Comparison of ENCODE assay signal across 23 cellular contexts in genomic region chr12:31985832-31986231, GRCh38. TPM values are rescaled to one million over a fixed set of nuclear protein-coding genes. Genes with fewer than 3 reads are reported as not detected.
DNase-seq lines count a peak whose midpoint lies in the region; ATAC-seq and TF ChIP-seq lines count a peak whose summit lies in the region.
"Had no signal": no experiment of that assay in that cellular context is flagged by ENCODE, and none has a peak within 500 bp of the region (broad histone marks: within the 10 kb centered on the region; RNA-seq: fewer than 3 reads in every experiment).

No MANE protein-coding gene starts in this region.

- H3K9me3 ChIP-seq in left lung: peaks cover 4 to 37% of the 10 kb centered on the region in 2 donors
- H3K9me3 ChIP-seq: adrenal gland, gastrocnemius medialis had no signal

- intact Hi-C loops in left lung (cut with DNase I): no loop called here

- TF ChIP-seq CTCF in WTC11 (IDR thresholded peaks at IDR 0.05) (no peak), left lung (IDR thresholded peaks at IDR 0.05) (no peak)

- H3K9me3 Mint-ChIP-seq in activated T-cell treated with anti-CD3 and anti-CD28 coated beads, Interleukin-2, amount 50 U/mL, for 24 hours: peaks cover 68% of the 10 kb centered on the region
- peaks cover 50% of the 10 kb centered on the region for H3K9me3 Mint-ChIP-seq in activated T-cell treated with anti-CD3 and anti-CD28 coated beads, Interleukin-2, amount 50 U/mL, for 4 hours
- H3K9me3 Mint-ChIP-seq in WTC11: peaks cover 65% of the 10 kb centered on the region
- peaks cover 26% of the 10 kb centered on the region for H3K9me3 Mint-ChIP-seq in stimulated activated memory B cell treated with anti-CD40 and anti-IgM and Interleukin-4, amounts not matched to agents 10 μg/mL and 1 μg/mL and 100 μg/mL, for 72 hours

- peaks cover 99% of the 10 kb centered on the region for H3K36me3 Mint-ChIP-seq in activated T-cell treated with anti-CD3 and anti-CD28 coated beads, Interleukin-2, amount 50 U/mL, for 24 hours (ENCODE audit: low read depth)
- H3K36me3 Mint-ChIP-seq in activated T-cell treated with anti-CD3 and anti-CD28 coated beads, Interleukin-2, amount 50 U/mL, for 4 hours (ENCODE audit: insufficient read depth): peaks cover 85% of the 10 kb centered on the region
- H3K36me3 Mint-ChIP-seq in WTC11: peaks cover 93% of the 10 kb centered on the region
- peaks cover 89% of the 10 kb centered on the region for H3K36me3 Mint-ChIP-seq in stimulated activated memory B cell treated with anti-CD40 and anti-IgM and Interleukin-4, amounts not matched to agents 10 μg/mL and 1 μg/mL and 100 μg/mL, for 72 hours

- CTCF ChIA-PET in WTC11 (lab: Charles Lee): no interaction called here

- peaks cover 81% of the 10 kb centered on the region for H3K4me1 Mint-ChIP-seq in activated T-cell treated with anti-CD3 and anti-CD28 coated beads, Interleukin-2, amount 50 U/mL, for 24 hours (ENCODE audit: low read depth)
- H3K4me1 Mint-ChIP-seq in activated T-cell treated with anti-CD3 and anti-CD28 coated beads, Interleukin-2, amount 50 U/mL, for 4 hours (ENCODE audit: low read depth): peaks cover 69% of the 10 kb centered on the region
- H3K4me1 Mint-ChIP-seq in WTC11: peaks cover 33% of the 10 kb centered on the region
- H3K4me1 Mint-ChIP-seq in stimulated activated memory B cell treated with anti-CD40 and anti-IgM and Interleukin-4, amounts not matched to agents 10 μg/mL and 1 μg/mL and 100 μg/mL, for 72 hours: peaks cover 67% of the 10 kb centered on the region

- H3K4me3 ChIP-seq in left lung: no peak overlapping the region
- H3K4me3 ChIP-seq: adrenal gland, esophagus squamous epithelium, gastrocnemius medialis, Peyer's patch had no signal

- no peak overlapping the region for H3K4me3 Mint-ChIP-seq in activated T-cell treated with anti-CD3 and anti-CD28 coated beads, Interleukin-2, amount 50 U/mL, for 24 hours
- no peak overlapping the region for H3K4me3 Mint-ChIP-seq in activated T-cell treated with anti-CD3 and anti-CD28 coated beads, Interleukin-2, amount 50 U/mL, for 4 hours
- H3K4me3 Mint-ChIP-seq in WTC11: no peak overlapping the region
- no peak overlapping the region for H3K4me3 Mint-ChIP-seq in stimulated activated memory B cell treated with anti-CD40 and anti-IgM and Interleukin-4, amounts not matched to agents 10 μg/mL and 1 μg/mL and 100 μg/mL, for 72 hours
- H3K4me3 Mint-ChIP-seq: T-helper 2 cell treated with Interferon-gamma antibody and Interleukin-4, amounts not matched to agents 5 μg/mL and 100 μg/mL, for 36 hours had no signal

- no peaks in the 10 kb centered on the region for H3K27me3 ChIP-seq in left lung
- H3K27me3 ChIP-seq: adrenal gland, esophagus squamous epithelium, gastrocnemius medialis, Peyer's patch had no signal

- POLR2A ChIA-PET in WTC11 (lab: Charles Lee): no interaction called here

- H3K36me3 ChIP-seq in left lung: peaks cover 0 to 71% of the 10 kb centered on the region in 2 donors

- no peak for ATAC-seq in activated T-cell treated with anti-CD3 and anti-CD28 coated beads, Interleukin-2, amount 50 U/mL, for 4 hours
- peak; percentile 38; the same call in 1 of the 2 replicates for ATAC-seq in WTC11
- ATAC-seq in left lung: peak; percentile 52
- no peak for ATAC-seq in stimulated activated memory B cell treated with anti-CD40 and anti-IgM and Interleukin-4, amounts not matched to agents 10 μg/mL and 1 μg/mL and 100 μg/mL, for 72 hours
- no peak for ATAC-seq in GM21447 (IDR thresholded peaks at IDR 0.05; ENCODE audit: unreplicated experiment)
- ATAC-seq: gastrocnemius medialis had no signal

- no peaks in the 10 kb centered on the region for H3K4me1 ChIP-seq in left lung
- H3K4me1 ChIP-seq: adrenal gland, esophagus squamous epithelium, gastrocnemius medialis, Peyer's patch had no signal

- H3K27ac ChIP-seq in left lung: no peak overlapping the region
- H3K27ac ChIP-seq: adrenal gland, esophagus squamous epithelium, gastrocnemius medialis, Peyer's patch had no signal

- peak overlapping the region; percentile 70 for H3K27ac Mint-ChIP-seq in activated T-cell treated with anti-CD3 and anti-CD28 coated beads, Interleukin-2, amount 50 U/mL, for 24 hours
- no peak overlapping the region for H3K27ac Mint-ChIP-seq in WTC11
- H3K27ac Mint-ChIP-seq in stimulated activated memory B cell treated with anti-CD40 and anti-IgM and Interleukin-4, amounts not matched to agents 10 μg/mL and 1 μg/mL and 100 μg/mL, for 72 hours: peak overlapping the region; percentile 87
- H3K27ac Mint-ChIP-seq: T-helper 2 cell treated with Interferon-gamma antibody and Interleukin-4, amounts not matched to agents 5 μg/mL and 100 μg/mL, for 36 hours had no signal

- H3K27me3 Mint-ChIP-seq in activated T-cell treated with anti-CD3 and anti-CD28 coated beads, Interleukin-2, amount 50 U/mL, for 24 hours: no peaks in the 10 kb centered on the region
- no peaks in the 10 kb centered on the region for H3K27me3 Mint-ChIP-seq in activated T-cell treated with anti-CD3 and anti-CD28 coated beads, Interleukin-2, amount 50 U/mL, for 4 hours (ENCODE audit: low read depth)
- peaks cover 30% of the 10 kb centered on the region for H3K27me3 Mint-ChIP-seq in WTC11 (ENCODE audit: low read depth)
- H3K27me3 Mint-ChIP-seq in stimulated activated memory B cell treated with anti-CD40 and anti-IgM and Interleukin-4, amounts not matched to agents 10 μg/mL and 1 μg/mL and 100 μg/mL, for 72 hours: no peaks in the 10 kb centered on the region

- DNase-seq in activated T-cell treated with anti-CD3 and anti-CD28 coated beads, Interleukin-2, amount 50 U/mL, for 24 hours: no peak
- no peak for DNase-seq in activated T-cell treated with anti-CD3 and anti-CD28 coated beads, Interleukin-2, amount 50 U/mL, for 4 hours
- DNase-seq in WTC11 (ENCODE audit: low spot score) (no peak), left lung (no peak), HUDEP-2 (lab: John Stamatoyannopoulos, UW; ENCODE audit: unreplicated experiment in 76 of 76) (no peak), NCI-H82 treated with DMSO at 0.1 percent for 48 hours (lab: John Stamatoyannopoulos, UW; ENCODE audit: unreplicated experiment) (no peak)
- DNase-seq: ACHN; activated CD4-positive, CD25-positive, alpha-beta regulatory T cell; activated CD8-positive, alpha-beta memory T cell treated with anti-CD3 and anti-CD28 coated beads for 24 hours; adrenal gland; C1 segment of cervical spinal cord; esophagus squamous epithelium; gastrocnemius medialis; H7; hypothalamus; mammary epithelial cell; MM.1S; NCI-H1436; Peyer's patch; stimulated activated CD4-positive, alpha-beta T cell treated with anti-CD3 and anti-CD28 coated beads, Interleukin-12 subunit alpha, Interleukin-12 subunit beta, amount 100 ng/mL, for 4 hours had no signal

TF ChIP-seq in WTC11, 78 proteins besides CTCF, POLR2A, EP300 and RAD21:
- no peak for TF ChIP-seq TEAD1 (CRISPR knock-in tag; IDR thresholded peaks at IDR 0.05)
- TF ChIP-seq NFATC4 (CRISPR knock-in tag; IDR thresholded peaks at IDR 0.05): no peak
- no peak for TF ChIP-seq FOXK1 (CRISPR knock-in tag; IDR thresholded peaks at IDR 0.05)
- TF ChIP-seq ZNF317 (CRISPR knock-in tag; IDR thresholded peaks at IDR 0.05; ENCODE audit: borderline replicate concordance, low read depth): no peak

RNA-seq across cellular contexts. Expression of gene RESF1, which starts 26.6 kb away (rescaled TPM):
- total RNA-seq in activated T-cell treated with anti-CD3 and anti-CD28 coated beads, Interleukin-2, amount 50 U/mL, for 4 hours: 10 to 100 TPM; 47.9 to 58.4 (median 49.5) TPM
- total RNA-seq in WTC11 (2021) (78.1 to 91.4 TPM (median 79.9 TPM) in 3 replicates), left lung (100 to 1,000 TPM in 1 of 2 donors, 10 to 100 TPM in 1; 32.6 to 137 TPM)

Comparison
In these comparisons a context has a peak if more than half of its experiments do, and no peak if none do; other contexts are left out.
1. ATAC-seq: peak in WTC11 (single experiment) and left lung (single experiment); none in activated T-cell treated with anti-CD3 and anti-CD28 coated beads, Interleukin-2, amount 50 U/mL, for 4 hours (0 of 2), stimulated activated memory B cell treated with anti-CD40 and anti-IgM and Interleukin-4, amounts not matched to agents 10 μg/mL and 1 μg/mL and 100 μg/mL, for 72 hours (single experiment) and GM21447 (single experiment).